28 cellular contexts compared by ENCODE assay signal in the genomic region with DNA sequence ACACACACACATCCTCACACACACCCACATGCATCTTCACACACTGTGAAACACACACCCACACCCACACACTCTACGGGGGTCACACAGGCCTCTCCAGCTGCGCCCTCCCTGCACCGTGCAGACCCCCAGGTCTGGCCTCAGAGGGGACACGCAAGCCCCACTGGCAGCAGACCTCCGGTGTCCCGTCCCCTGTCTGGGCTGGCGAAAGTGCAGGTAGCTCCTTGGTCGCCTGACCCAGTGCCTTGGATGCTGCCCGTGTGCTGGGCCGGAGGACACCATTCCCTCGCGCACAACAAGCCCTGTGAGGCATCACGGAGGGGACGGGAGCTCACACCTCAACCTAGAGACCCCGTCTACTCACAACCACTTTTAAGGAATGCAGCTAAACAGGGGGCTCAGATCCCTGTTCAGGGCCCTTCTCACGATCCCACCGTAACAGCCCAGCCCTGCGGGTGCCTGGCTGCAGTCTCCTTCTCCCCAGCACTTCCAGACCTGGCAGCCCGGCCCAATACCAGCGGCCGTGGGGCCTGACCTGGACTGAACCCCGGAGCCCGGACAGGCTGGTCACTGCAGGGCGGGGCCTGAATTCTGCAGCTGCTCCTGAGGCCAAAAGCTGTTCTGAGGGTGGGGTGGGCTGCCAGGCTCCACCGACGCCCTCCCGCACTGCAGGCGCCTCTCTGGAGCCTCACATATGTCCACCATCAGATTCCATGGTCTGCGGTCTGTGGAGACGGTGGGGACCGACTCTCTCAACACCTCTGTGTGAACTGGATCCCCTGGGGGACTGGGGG. TPM values are rescaled to one million over a fixed set of nuclear protein-coding genes. Genes with fewer than 3 reads are reported as not detected.
"Had no signal": no experiment of that assay in that cellular context is flagged by ENCODE, and none has a peak within 500 bp of the region (broad histone marks: within the 10 kb centered on the region; RNA-seq: fewer than 3 reads in every experiment).

No MANE protein-coding gene starts in this region.

- H3K4me1 Mint-ChIP-seq: immature natural killer cell, T-cell had no signal

- H3K4me3 Mint-ChIP-seq: activated CD8-positive, alpha-beta T cell treated with anti-CD3 and anti-CD28 coated beads, Interleukin-2, amount 10 ng/mL, durations not matched to agents 7 days and 5 days; immature natural killer cell; mesothelial cell of epicardium; nephron; T-cell; T-helper 2 cell treated with Interferon-gamma antibody and Interleukin-4, amounts not matched to agents 5 μg/mL and 100 μg/mL, for 36 hours had no signal

- H3K36me3 Mint-ChIP-seq: activated naive CD4-positive, alpha-beta T cell treated with anti-CD3 and anti-CD28 coated beads, Interleukin-2, amount 50 U/mL, for 72 hours; brain; immature natural killer cell; mesothelial cell of epicardium; T-cell had no signal

- H3K9me3 Mint-ChIP-seq: activated naive CD4-positive, alpha-beta T cell treated with anti-CD3 and anti-CD28 coated beads, Interleukin-2, amount 50 U/mL, for 72 hours; mesothelial cell of epicardium; nephron; T-cell; T-helper 2 cell treated with Interferon-gamma antibody and Interleukin-4, amounts not matched to agents 5 μg/mL and 100 μg/mL, for 36 hours had no signal

- H3K27me3 ChIP-seq: transverse colon, uterus had no signal

- H3K27ac ChIP-seq: esophagus muscularis mucosa, stomach, transverse colon, uterus, VCaP had no signal

- H3K9me3 ChIP-seq: esophagus muscularis mucosa, stomach, transverse colon, uterus had no signal

- FAIRE-seq: endothelial cell of umbilical vein had no signal

- ATAC-seq: activated CD8-positive, alpha-beta T cell treated with anti-CD3 and anti-CD28 coated beads, Interleukin-2, amount 10 ng/mL, durations not matched to agents 7 days and 5 days; activated naive CD4-positive, alpha-beta T cell treated with anti-CD3 and anti-CD28 coated beads, Interleukin-2, amount 50 U/mL, for 72 hours; SK-N-SH treated with all-trans-retinoic acid at 6 μM for 48 hours; T-cell had no signal

- DNase-seq: activated CD4-positive, alpha-beta T cell treated with anti-CD3 and anti-CD28 coated beads, Interleukin-2, amount 50 U/mL, for 1 hour; activated CD4-positive, CD25-positive, alpha-beta regulatory T cell treated with anti-CD3 and anti-CD28 coated beads, Interleukin-2, amount 50 U/mL, for 72 hours; activated CD8-positive, alpha-beta T cell treated with anti-CD3 and anti-CD28 coated beads, Interleukin-2, amount 10 ng/mL, durations not matched to agents 7 days and 5 days; activated T-cell treated with anti-CD3 and anti-CD28 coated beads, Interleukin-2, amount 50 U/mL, for 1 hour; aorta; caudate nucleus; dermis blood vessel endothelial cell; effector memory CD4-positive, alpha-beta T cell; immature natural killer cell; left ventricle myocardium superior; mammary epithelial cell; occipital lobe; stimulated activated CD4-positive, alpha-beta T cell treated with anti-CD3 and anti-CD28 coated beads, Interleukin-12 subunit alpha, Interleukin-12 subunit beta, amount 100 ng/mL, for 4 hours; stimulated activated CD4-positive, alpha-beta T cell treated with anti-CD3 and anti-CD28 coated beads, Interleukin-4, amount 100 ng/mL, for 4 hours; stomach; T-cell; transverse colon; uterus had no signal

- H3K36me3 ChIP-seq: esophagus muscularis mucosa, stomach, transverse colon, uterus had no signal

- H3K4me3 ChIP-seq: esophagus muscularis mucosa, stomach, transverse colon, uterus had no signal

- H3K27ac Mint-ChIP-seq: activated CD8-positive, alpha-beta T cell treated with anti-CD3 and anti-CD28 coated beads, Interleukin-2, amount 10 ng/mL, durations not matched to agents 7 days and 5 days; activated naive CD4-positive, alpha-beta T cell treated with anti-CD3 and anti-CD28 coated beads, Interleukin-2, amount 50 U/mL, for 72 hours; immature natural killer cell; mesothelial cell of epicardium; nephron; progenitor cell of endocrine pancreas; T-cell; T-helper 2 cell treated with Interferon-gamma antibody and Interleukin-4, amounts not matched to agents 5 μg/mL and 100 μg/mL, for 36 hours had no signal

- H3K4me1 ChIP-seq: stomach, transverse colon, uterus had no signal

RNA-seq across cellular contexts. Expression of gene FZD10, which starts 42.1 kb away (rescaled TPM):
- total RNA-seq: activated CD8-positive, alpha-beta T cell treated with anti-CD3 and anti-CD28 coated beads, Interleukin-2, amount 10 ng/mL, durations not matched to agents 7 days and 5 days; activated naive CD4-positive, alpha-beta T cell treated with anti-CD3 and anti-CD28 coated beads, Interleukin-2, amount 50 U/mL, for 72 hours; endothelial cell of umbilical vein; T-cell had no signal
- polyA plus RNA-seq: endothelial cell of umbilical vein, immature natural killer cell, mammary epithelial cell had no signal
